In the genomic region with DNA sequence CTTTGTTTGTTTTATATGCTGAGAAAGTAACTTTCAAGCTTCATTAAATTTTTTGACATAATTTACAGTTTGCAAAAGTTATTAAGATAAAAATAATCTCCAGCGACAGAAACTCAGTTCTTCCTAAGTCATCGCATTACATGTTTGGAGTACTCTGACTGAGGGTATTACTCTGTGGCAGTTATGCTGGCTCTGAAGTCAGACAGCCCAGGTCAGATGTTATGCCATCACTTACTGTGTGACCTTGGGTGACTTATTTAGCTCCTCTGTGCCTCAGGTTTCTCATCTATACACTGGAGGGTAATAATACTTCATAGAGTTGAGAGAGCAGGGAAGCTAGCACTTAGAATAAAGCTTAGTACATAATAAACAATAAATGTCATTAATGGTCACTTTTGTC, we compare ENCODE assay signal across 35 cellular contexts. TPM values are rescaled to one million over a fixed set of nuclear protein-coding genes. Genes with fewer than 3 reads are reported as not detected.
"Had no signal": no experiment of that assay in that cellular context is flagged by ENCODE, and none has a peak within 500 bp of the region (broad histone marks: within the 10 kb centered on the region; RNA-seq: fewer than 3 reads in every experiment).

No MANE protein-coding gene starts in this region.

- H3K27ac ChIP-seq: adrenal gland, body of pancreas, brain microvascular endothelial cell, breast epithelium, VCaP had no signal

- H3K4me3 ChIP-seq: adrenal gland, body of pancreas, breast epithelium had no signal

- DNase-seq: activated B cell treated with CpG ODN at 0.5 μM for 24 hours; activated CD4-positive, alpha-beta memory T cell treated with anti-CD3 and anti-CD28 coated beads for 36 hours; activated CD4-positive, alpha-beta T cell treated with anti-CD3 and anti-CD28 coated beads for 4 hours; activated CD4-positive, alpha-beta T cell treated with anti-CD3 and anti-CD28 coated beads, Interleukin-2, amount 10 ng/mL, durations not matched to agents 24 days and 14 days; activated CD4-positive, alpha-beta T cell treated with anti-CD3 and anti-CD28 coated beads, Interleukin-2, amount 50 U/mL, for 1 hour; activated CD4-positive, alpha-beta T cell treated with anti-CD3 and anti-CD28 coated beads, Interleukin-2, amount 50 U/mL, for 4 hours; activated CD4-positive, CD25-positive, alpha-beta regulatory T cell treated with anti-CD3 and anti-CD28 coated beads, Interleukin-2, amount 50 U/mL, for 72 hours; activated CD8-positive, alpha-beta memory T cell treated with anti-CD3 and anti-CD28 coated beads, Interleukin-2, amount 50 U/mL, for 4 hours; activated CD8-positive, alpha-beta T cell treated with anti-CD3 and anti-CD28 coated beads for 36 hours; activated effector memory CD4-positive, alpha-beta T cell treated with anti-CD3 and anti-CD28 coated beads, Interleukin-2, amount 50 U/mL, for 16 hours; activated gamma-delta T cell treated with Interleukin-2 at 50 U/mL for 16 hours; activated naive CD4-positive, alpha-beta T cell; activated naive CD4-positive, alpha-beta T cell treated with anti-CD3 and anti-CD28 coated beads for 36 hours; activated naive CD4-positive, alpha-beta T cell treated with anti-CD3 and anti-CD28 coated beads, Interleukin-2, amount 50 U/mL, for 16 hours; activated naive CD8-positive, alpha-beta T cell treated with anti-CD3 and anti-CD28 coated beads for 36 hours; activated T-cell treated with anti-CD3 and anti-CD28 coated beads for 4 hours; activated T-cell treated with anti-CD3 and anti-CD28 coated beads, Interleukin-2, amount 50 U/mL, for 1 hour; activated T-cell treated with anti-CD3 and anti-CD28 coated beads, Interleukin-2, amount 50 U/mL, for 4 hours; activated T-cell treated with anti-CD3 and anti-CD28 coated beads, Interleukin-2, amount 50 U/mL, for 72 hours; adrenal gland; amniotic stem cell; aorta; body of pancreas; brain microvascular endothelial cell; caudate nucleus; cerebellar nuclear complex; T-helper 1 cell; T-helper 2 cell; T-helper 9 cell had no signal

- H3K9me3 ChIP-seq: adrenal gland, body of pancreas, breast epithelium had no signal

- H3K36me3 ChIP-seq: adrenal gland, brain microvascular endothelial cell, breast epithelium had no signal

- ATAC-seq: activated CD8-positive, alpha-beta T cell treated with anti-CD3 and anti-CD28 coated beads for 36 hours; activated naive CD4-positive, alpha-beta T cell treated with anti-CD3 and anti-CD28 coated beads, Interleukin-2, amount 50 U/mL, for 72 hours; activated T-cell treated with anti-CD3 and anti-CD28 coated beads, Interleukin-2, amount 50 U/mL, for 4 hours; activated T-cell treated with anti-CD3 and anti-CD28 coated beads, Interleukin-2, amount 50 U/mL, for 72 hours; activated T-helper 17 cell treated with anti-CD3 and anti-CD28 coated beads, Interleukin-2, amount 50 U/mL, for 72 hours; body of pancreas had no signal

- H3K4me1 ChIP-seq: adrenal gland, body of pancreas, breast epithelium had no signal

- H3K27me3 ChIP-seq: adrenal gland, body of pancreas, brain microvascular endothelial cell, breast epithelium had no signal

RNA-seq across cellular contexts. Expression of a gene that starts 26.4 kb away (rescaled TPM):
- total RNA-seq: activated B cell treated with CpG ODN at 0.5 μM for 24 hours; activated CD4-positive, alpha-beta memory T cell treated with anti-CD3 and anti-CD28 coated beads for 36 hours; activated CD4-positive, alpha-beta T cell treated with anti-CD3 and anti-CD28 coated beads, Interleukin-2, amount 10 ng/mL, durations not matched to agents 24 days and 14 days; activated CD8-positive, alpha-beta memory T cell treated with anti-CD3 and anti-CD28 coated beads for 36 hours; activated CD8-positive, alpha-beta T cell treated with anti-CD3 and anti-CD28 coated beads for 36 hours; activated naive CD4-positive, alpha-beta T cell treated with anti-CD3 and anti-CD28 coated beads for 36 hours; activated T-cell treated with anti-CD3 and anti-CD28 coated beads, Interleukin-2, amount 50 U/mL, for 4 hours; activated T-cell treated with anti-CD3 and anti-CD28 coated beads, Interleukin-2, amount 50 U/mL, for 72 hours; activated T-helper 1 cell treated with anti-CD3 and anti-CD28 coated beads, Interleukin-12 subunit alpha, Interleukin-12 subunit beta, Interleukin-2, Interleukin-4 antibody, amounts not matched to agents 30 ng/mL and 10 ng/mL and 1 ng/mL, durations not matched to agents 14 hours and 24 hours and 36 hours had no signal
